Comparison of ENCODE assay signal across 9 cellular contexts in the genomic region with DNA sequence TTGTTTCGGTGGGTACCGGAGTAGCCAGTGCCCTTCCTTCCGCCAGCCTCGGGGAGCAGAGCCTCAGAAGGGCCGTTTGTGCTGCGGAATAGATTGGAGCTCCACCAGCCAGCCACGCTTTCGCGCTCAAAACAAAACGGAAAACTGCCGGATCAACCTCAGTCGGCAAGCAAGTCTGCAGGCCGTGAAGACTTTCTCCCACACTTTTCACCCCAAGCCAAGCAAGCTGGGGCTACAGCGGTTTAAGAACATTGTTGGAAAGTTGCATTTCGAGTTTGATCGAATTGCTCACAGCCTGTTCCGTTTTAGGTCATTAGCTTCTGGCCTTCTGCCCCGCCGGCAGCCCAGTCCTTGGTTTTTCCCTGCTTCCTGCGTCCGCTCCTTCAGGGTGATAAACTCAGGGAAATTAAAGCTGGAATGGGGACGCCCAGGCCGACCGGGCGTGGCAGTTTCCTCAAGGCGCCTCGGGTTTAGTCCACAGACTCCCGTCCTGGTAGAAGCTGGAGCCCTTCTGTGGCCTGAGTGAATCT. TPM values are rescaled to one million over a fixed set of nuclear protein-coding genes. Genes with fewer than 3 reads are reported as not detected.
A peak's percentile ranks its signal among the peaks of the same experiment; 100 is the strongest.
DNase-seq lines count a peak whose midpoint lies in the region; ATAC-seq lines count a peak whose summit lies in the region.
"Had no signal": no experiment of that assay in that cellular context is flagged by ENCODE, and none has a peak within 500 bp of the region (broad histone marks: within the 10 kb centered on the region; RNA-seq: fewer than 3 reads in every experiment).

No MANE protein-coding gene starts in this region.

- peaks cover 16 to 23% (median 20%) of the 10 kb centered on the region in 3 donors for H3K4me1 Mint-ChIP-seq in IgD-negative memory B cell
- peaks cover 30% of the 10 kb centered on the region for H3K4me1 Mint-ChIP-seq in activated CD4-positive, alpha-beta memory T cell treated with anti-CD3 and anti-CD28 coated beads, Interleukin-2, amount 10 ng/mL, durations not matched to agents 7 days and 5 days

- peaks cover 0 to 2% (median 0%) of the 10 kb centered on the region in 3 donors for H3K9me3 Mint-ChIP-seq in IgD-negative memory B cell
- H3K9me3 Mint-ChIP-seq in activated CD4-positive, alpha-beta memory T cell treated with anti-CD3 and anti-CD28 coated beads, Interleukin-2, amount 10 ng/mL, durations not matched to agents 7 days and 5 days: no peaks in the 10 kb centered on the region

- H3K4me3 ChIP-seq in rectal smooth muscle tissue (ENCODE audit: low read length): peak overlapping the region; percentile 63

- CTCF ChIA-PET in activated CD4-positive, alpha-beta memory T cell treated with anti-CD3 and anti-CD28 coated beads, Interleukin-2, amount 10 ng/mL, durations not matched to agents 7 days and 5 days (lab: Charles Lee): interaction anchor here (1.6 to 3.3 kb wide), 4 partner anchors 9 to 63 kb away, joined by 4 to 19 read pairs (median 7); no protein-coding TSS in a partner anchor

- H3K27me3 ChIP-seq in rectal smooth muscle tissue (ENCODE audit: control insufficient read depth, insufficient read depth, low read length): peaks cover 36% of the 10 kb centered on the region

- H3K4me3 Mint-ChIP-seq in IgD-negative memory B cell: peak overlapping the region; percentile 66 to 93 (median 85)
- peak overlapping the region; percentile 58 for H3K4me3 Mint-ChIP-seq in activated CD4-positive, alpha-beta memory T cell treated with anti-CD3 and anti-CD28 coated beads, Interleukin-2, amount 10 ng/mL, durations not matched to agents 7 days and 5 days

- H3K4me1 ChIP-seq in rectal smooth muscle tissue (ENCODE audit: control insufficient read depth, insufficient read depth, low read length): peaks cover 6% of the 10 kb centered on the region

- peak; percentile 64 for DNase-seq in Caki2 (ENCODE audit: low read depth)
- no peak for DNase-seq in activated CD4-positive, alpha-beta memory T cell treated with anti-CD3 and anti-CD28 coated beads, Interleukin-2, amount 10 ng/mL, durations not matched to agents 7 days and 5 days
- DNase-seq in left cardiac atrium: peak; percentile 30
- no peak for DNase-seq in NCI-H446 treated with DMSO at 0.1 percent for 48 hours (lab: John Stamatoyannopoulos, UW)
- no peak for DNase-seq in NCI-H1694 (lab: John Stamatoyannopoulos, UW)
- DNase-seq in SIG-M5 (lab: John Stamatoyannopoulos, UW): no peak

- H3K27ac Mint-ChIP-seq in IgD-negative memory B cell: peak overlapping the region; percentile 66 to 93 (median 83)
- no peak overlapping the region for H3K27ac Mint-ChIP-seq in activated CD4-positive, alpha-beta memory T cell treated with anti-CD3 and anti-CD28 coated beads, Interleukin-2, amount 10 ng/mL, durations not matched to agents 7 days and 5 days

- ATAC-seq in left cardiac atrium: peak; percentile 9 to 26

- H3K36me3 ChIP-seq in rectal smooth muscle tissue (ENCODE audit: control insufficient read depth, insufficient read depth, low read length): no peaks in the 10 kb centered on the region

- intact Hi-C loops in left cardiac atrium (cut with DNase I): no loop called here

- H3K27me3 Mint-ChIP-seq in IgD-negative memory B cell: peaks cover 64% of the 10 kb centered on the region
- peaks cover 71% of the 10 kb centered on the region for H3K27me3 Mint-ChIP-seq in activated CD4-positive, alpha-beta memory T cell treated with anti-CD3 and anti-CD28 coated beads, Interleukin-2, amount 10 ng/mL, durations not matched to agents 7 days and 5 days

- POLR2A ChIA-PET in activated CD4-positive, alpha-beta memory T cell treated with anti-CD3 and anti-CD28 coated beads, Interleukin-2, amount 10 ng/mL, durations not matched to agents 7 days and 5 days (lab: Charles Lee): interaction anchor here (0.9 to 1.5 kb wide), 2 partner anchors 15 to 73 kb away, joined by 3 to 5 read pairs; partner anchors contain the start of gene DHX29

- in situ Hi-C loops in Caki2 (cut with HindIII; ENCODE audit: low pct_unique_long_range_greater_than_20kb, low sequenced_read_pairs): no loop called here

- no peak overlapping the region for H3K27ac ChIP-seq in rectal smooth muscle tissue (ENCODE audit: low read depth, low read length)

- H3K36me3 Mint-ChIP-seq in IgD-negative memory B cell: peaks cover 2% of the 10 kb centered on the region
- H3K36me3 Mint-ChIP-seq in activated CD4-positive, alpha-beta memory T cell treated with anti-CD3 and anti-CD28 coated beads, Interleukin-2, amount 10 ng/mL, durations not matched to agents 7 days and 5 days (ENCODE audit: low read depth): no peaks in the 10 kb centered on the region

- H3K9ac ChIP-seq in rectal smooth muscle tissue (ENCODE audit: low read length): no peak overlapping the region

RNA-seq across cellular contexts. Expression of gene CCNO, which starts 0.8 kb away (rescaled TPM):
- total RNA-seq in Caki2 (2014; rRNA removed; shearing (Covaris generic); ENCODE audit: low replicate concordance): 3.6 and 5.4 TPM in 2 replicates
- not detected for polyA plus RNA-seq in IgD-negative memory B cell
- under 1 TPM in 1 of 2 experiments, not detected in 1; 0.15 TPM for total RNA-seq in activated CD4-positive, alpha-beta memory T cell treated with anti-CD3 and anti-CD28 coated beads, Interleukin-2, amount 10 ng/mL, durations not matched to agents 7 days and 5 days
- under 1 TPM in 1 of 2 donors, not detected in 1; 0.16 TPM for total RNA-seq in left cardiac atrium
- total RNA-seq: T-helper 2 cell treated with Interferon-gamma antibody and Interleukin-4, amounts not matched to agents 100 ng/mL and 5 ng/mL, for 36 hours had no signal

RNA-seq across cellular contexts. Expression of gene MCIDAS, which starts 7.1 kb away (rescaled TPM):
- total RNA-seq in Caki2 (2014; rRNA removed; shearing (Covaris generic); ENCODE audit: low replicate concordance): 0.68 and 5.6 TPM in 2 replicates
- not detected for polyA plus RNA-seq in IgD-negative memory B cell
- total RNA-seq in activated CD4-positive, alpha-beta memory T cell treated with anti-CD3 and anti-CD28 coated beads, Interleukin-2, amount 10 ng/mL, durations not matched to agents 7 days and 5 days: not detected
- total RNA-seq in left cardiac atrium: not detected
- total RNA-seq: T-helper 2 cell treated with Interferon-gamma antibody and Interleukin-4, amounts not matched to agents 100 ng/mL and 5 ng/mL, for 36 hours had no signal

Comparison
In these comparisons a context has a peak if more than half of its experiments do, and no peak if none do; other contexts are left out.
1. DNase-seq: peak in Caki2 (single experiment) and left cardiac atrium (single experiment); none in activated CD4-positive, alpha-beta memory T cell treated with anti-CD3 and anti-CD28 coated beads, Interleukin-2, amount 10 ng/mL, durations not matched to agents 7 days and 5 days (single experiment), NCI-H446 treated with DMSO at 0.1 percent for 48 hours (single experiment), NCI-H1694 (single experiment) and SIG-M5 (single experiment).